ENCODE assay signal across 14 cellular contexts in genomic region chr22:35037089-35037488, GRCh38. TPM values are rescaled to one million over a fixed set of nuclear protein-coding genes. Genes with fewer than 3 reads are reported as not detected.
DNase-seq lines count a peak whose midpoint lies in the region; ATAC-seq and TF ChIP-seq lines count a peak whose summit lies in the region.
"Had no signal": no experiment of that assay in that cellular context is flagged by ENCODE, and none has a peak within 500 bp of the region (broad histone marks: within the 10 kb centered on the region; RNA-seq: fewer than 3 reads in every experiment).

No MANE protein-coding gene starts in this region.

- no peak for ATAC-seq in aorta (ENCODE audit: low FRiP score)

- no peaks in the 10 kb centered on the region for H3K9me3 Mint-ChIP-seq in osteocyte (ENCODE audit: unreplicated experiment)
- H3K9me3 Mint-ChIP-seq: T-helper 2 cell treated with Interferon-gamma antibody and Interleukin-4, amounts not matched to agents 5 μg/mL and 100 μg/mL, for 36 hours had no signal

- H3K27me3 ChIP-seq in Loucy (ENCODE audit: insufficient read depth, low read length, poor library complexity, severe bottlenecking) (no peaks in the 10 kb centered on the region), brain microvascular endothelial cell (replicated peaks) (no peaks in the 10 kb centered on the region), aorta (ENCODE audit: control insufficient read depth in 1 of 2, insufficient read depth in 2 of 2, low read length in 1 of 2) (no peaks in the 10 kb centered on the region)
- H3K27me3 ChIP-seq: cardiac muscle cell had no signal

- TF ChIP-seq CTCF in Loucy (conservative IDR thresholded peaks at IDR 0.05; ENCODE audit: low read length) (peak; percentile 45; the same call in 1 of the 2 replicates), brain microvascular endothelial cell (IDR thresholded peaks at IDR 0.05; ENCODE audit: low read depth, low read length, missing control alignments) (peak; percentile 32), osteocyte (IDR thresholded peaks at IDR 0.05) (peak; percentile 21)

- DNase-seq in DMS53 (lab: John Stamatoyannopoulos, UW) (peak; percentile 0), DMS53 treated with DMSO at 0.1 percent for 48 hours (lab: John Stamatoyannopoulos, UW; ENCODE audit: unreplicated experiment) (no peak), brain microvascular endothelial cell (no peak), osteocyte (ENCODE audit: extremely low spot score, unreplicated experiment) (no peak), cerebellar cortex (ENCODE audit: low spot score) (no peak), GDM1 (lab: John Stamatoyannopoulos, UW) (no peak), aorta (no peak)
- DNase-seq: IMR-90, NCI-H446 treated with DMSO at 0.1 percent for 48 hours had no signal

- intact Hi-C loops in aorta (cut with DNase I), result no loop called here

- H3K36me3 ChIP-seq in Loucy (ENCODE audit: insufficient read depth, low read length) (no peaks in the 10 kb centered on the region), brain microvascular endothelial cell (replicated peaks) (no peaks in the 10 kb centered on the region), aorta (ENCODE audit: control insufficient read depth in 1 of 2, insufficient read depth in 2 of 2, low read length in 1 of 2) (no peaks in the 10 kb centered on the region)
- H3K36me3 ChIP-seq: cardiac muscle cell had no signal

- no peak overlapping the region for H3K4me2 ChIP-seq in Loucy (ENCODE audit: low read depth, low read length, poor library complexity, severe bottlenecking)

- H3K4me3 Mint-ChIP-seq in osteocyte (ENCODE audit: unreplicated experiment), result no peak overlapping the region
- H3K4me3 Mint-ChIP-seq: T-helper 2 cell treated with Interferon-gamma antibody and Interleukin-4, amounts not matched to agents 5 μg/mL and 100 μg/mL, for 36 hours had no signal

- no peak overlapping the region for H3K4me3 ChIP-seq in Loucy (ENCODE audit: low read length, poor library complexity, severe bottlenecking)
- H3K4me3 ChIP-seq in brain microvascular endothelial cell (ENCODE audit: low read depth, low read length), result no peak overlapping the region
- no peak overlapping the region for H3K4me3 ChIP-seq in aorta (ENCODE audit: low read length in 2 of 2)
- H3K4me3 ChIP-seq: cardiac muscle cell, lung, skin epidermis had no signal

- in situ Hi-C loops in brain microvascular endothelial cell (cut with HindIII; ENCODE audit: low pct_ligation_motif_present, low sequenced_read_pairs), result no loop called here

- no peaks in the 10 kb centered on the region for H3K27me3 Mint-ChIP-seq in osteocyte (ENCODE audit: unreplicated experiment)

- no peaks in the 10 kb centered on the region for H3K9me2 ChIP-seq in Loucy (replicated peaks; ENCODE audit: low read depth, low read length)

- H3K9ac ChIP-seq in Loucy (ENCODE audit: low read depth, low read length, poor library complexity, severe bottlenecking), result no peak overlapping the region

- no peaks in the 10 kb centered on the region for H3K79me2 ChIP-seq in Loucy (ENCODE audit: insufficient read depth, low read length)

- no peaks in the 10 kb centered on the region for H4K20me1 ChIP-seq in Loucy (ENCODE audit: insufficient read depth, low read length, poor library complexity, severe bottlenecking)

- no peak overlapping the region for H3K27ac ChIP-seq in brain microvascular endothelial cell
- H3K27ac ChIP-seq in aorta (ENCODE audit: low read depth in 1 of 2, low read length in 2 of 2), result no peak overlapping the region
- H3K27ac ChIP-seq: cardiac muscle cell, skin epidermis had no signal

- 57 to 59% methylated on average over 4 of the region's 4 CpGs for WGBS in aorta, 2 donors

- H3K36me3 Mint-ChIP-seq in osteocyte (ENCODE audit: unreplicated experiment), result no peaks in the 10 kb centered on the region

- no peaks in the 10 kb centered on the region for H3F3A ChIP-seq in Loucy (ENCODE audit: low read depth)

- no peaks in the 10 kb centered on the region for H3K4me1 Mint-ChIP-seq in osteocyte (ENCODE audit: unreplicated experiment)

- H3K27ac Mint-ChIP-seq in osteocyte (ENCODE audit: unreplicated experiment), result no peak overlapping the region
- H3K27ac Mint-ChIP-seq: T-helper 2 cell treated with Interferon-gamma antibody and Interleukin-4, amounts not matched to agents 5 μg/mL and 100 μg/mL, for 36 hours had no signal

- no peak overlapping the region for H2AFZ ChIP-seq in Loucy (ENCODE audit: low read length)

- H3K9me3 ChIP-seq in Loucy (ENCODE audit: insufficient read depth, low read depth, low read length) (no peaks in the 10 kb centered on the region), aorta (ENCODE audit: control insufficient read depth, low read length) (no peaks in the 10 kb centered on the region)

- H3K4me1 ChIP-seq in Loucy (ENCODE audit: insufficient read depth, low read length, poor library complexity, severe bottlenecking) (no peaks in the 10 kb centered on the region), aorta (ENCODE audit: control insufficient read depth in 1 of 2, insufficient read depth in 2 of 2, low read length in 2 of 2) (no peaks in the 10 kb centered on the region)

RNA-seq across cellular contexts. Expression of gene ISX, which starts 28.9 kb away (rescaled TPM):
- total RNA-seq in osteocyte (not detected in 2 replicates), aorta (not detected)
- 1 to 10 TPM in 1 of 2 donors, under 1 TPM in 1; 0.13 to 6.8 TPM for polyA plus RNA-seq in aorta
- total RNA-seq: cardiac muscle cell, IMR-90, lung had no signal
- polyA plus RNA-seq: cardiac muscle cell, IMR-90, lung had no signal
